ENCODE assay signal across 25 cellular contexts in the genomic region with DNA sequence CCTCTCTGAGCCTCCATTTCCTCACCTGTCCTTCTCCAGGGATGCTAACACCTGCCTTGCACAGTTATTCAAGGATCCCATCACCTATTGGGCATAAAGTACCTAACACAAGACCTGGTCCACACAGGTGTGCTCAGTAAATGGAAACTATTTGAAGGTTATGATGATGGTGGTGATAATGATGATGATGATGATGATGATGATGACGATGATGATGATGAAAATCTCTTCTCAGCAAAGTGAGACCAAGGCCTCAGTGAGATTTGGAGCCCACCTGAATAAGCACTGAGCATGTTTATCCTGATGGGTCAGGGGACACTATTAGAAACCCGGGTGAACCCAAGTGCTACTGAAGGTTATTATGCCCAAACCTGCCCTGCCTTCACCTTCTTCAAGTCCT.
"Had no signal": no experiment of that assay in that cellular context is flagged by ENCODE, and none has a peak within 500 bp of the region (broad histone marks: within the 10 kb centered on the region; RNA-seq: fewer than 3 reads in every experiment).

No MANE protein-coding gene starts in this region.

- H3K9me3 ChIP-seq: stomach, suprapubic skin, testis, thoracic aorta, thyroid gland, tibial artery, tibial nerve, transverse colon, upper lobe of left lung, upper lobe of right lung, uterus, vagina had no signal

- H3K4me3 ChIP-seq: stomach, suprapubic skin, testis, thoracic aorta, thyroid gland, tibial artery, tibial nerve, transverse colon, upper lobe of left lung, upper lobe of right lung, uterus, vagina had no signal

- H3K4me1 ChIP-seq: stomach, suprapubic skin, testis, thyroid gland, tibial artery, tibial nerve, transverse colon, upper lobe of left lung, upper lobe of right lung, uterus, vagina had no signal

- FAIRE-seq: urothelium cell line had no signal

- H3K27ac ChIP-seq: stomach, suprapubic skin, testis, thoracic aorta, thyroid gland, tibial artery, tibial nerve, transverse colon, upper lobe of left lung, upper lobe of right lung, uterus, vagina had no signal

- ATAC-seq: stimulated activated naive B cell treated with anti-CD40 and anti-IgM and Interleukin-4, amounts not matched to agents 10 μg/mL and 1 μg/mL and 100 μg/mL, for 72 hours; stimulated activated naive CD8-positive, alpha-beta T cell treated with anti-CD3 and anti-CD28 coated beads, Interleukin-15, amount 100 ng/mL, for 72 hours; stimulated activated naive CD8-positive, alpha-beta T cell treated with anti-CD3 and anti-CD28 coated beads, Interleukin-15, Interleukin-2, amounts not matched to agents 100 U/mL and 50 U/mL, for 24 hours; upper lobe of right lung had no signal

- H3K36me3 ChIP-seq: stomach, suprapubic skin, thoracic aorta, thyroid gland, tibial artery, tibial nerve, transverse colon, upper lobe of left lung, upper lobe of right lung, uterus, vagina had no signal

- H3K27me3 ChIP-seq: testis, thyroid gland, tibial nerve, transverse colon, upper lobe of left lung, uterus, vagina had no signal

- DNase-seq: stimulated activated CD4-positive, alpha-beta T cell treated with anti-CD3 and anti-CD28 coated beads, Interleukin-2, amount 100 ng/mL, for 48 hours; stimulated activated CD4-positive, alpha-beta T cell treated with anti-CD3 and anti-CD28 coated beads, Interleukin-4, amount 100 ng/mL, for 1 hour; stimulated activated CD4-positive, alpha-beta T cell treated with anti-CD3 and anti-CD28 coated beads, Interleukin-4, amount 100 ng/mL, for 24 hours; stimulated activated CD4-positive, alpha-beta T cell treated with anti-CD3 and anti-CD28 coated beads, Interleukin-4, amount 100 ng/mL, for 4 hours; stimulated activated CD8-positive, alpha-beta memory T cell treated with anti-CD3 and anti-CD28 coated beads, Interleukin-4, amount 100 ng/mL, for 48 hours; stimulated activated naive B cell treated with anti-CD40 and anti-IgM and Interleukin-4, amounts not matched to agents 10 μg/mL and 1 μg/mL and 100 μg/mL, for 72 hours; stimulated activated naive CD4-positive, alpha-beta T cell; stimulated activated naive CD4-positive, alpha-beta T cell treated with Interleukin-2 at 50 U/mL for 16 hours; stimulated activated naive CD8-positive, alpha-beta T cell treated with anti-CD3 and anti-CD28 coated beads, Interleukin-15, amount 100 ng/mL, for 72 hours; stimulated activated naive CD8-positive, alpha-beta T cell treated with anti-CD3 and anti-CD28 coated beads, Interleukin-15, Interleukin-2, amounts not matched to agents 100 U/mL and 50 U/mL, for 24 hours; stomach; substantia nigra; testis; thyroid gland; tibial artery; transverse colon; trophoblast cell; upper lobe of left lung; upper lobe of right lung; uterus had no signal
